ENCODE assay signal across 8 cellular contexts in genomic region chr2:165469417-165469816, GRCh38. TPM values are rescaled to one million over a fixed set of nuclear protein-coding genes. Genes with fewer than 3 reads are reported as not detected.
DNase-seq lines count a peak whose midpoint lies in the region; ATAC-seq, FAIRE-seq and TF ChIP-seq lines count a peak whose summit lies in the region.

TSS of gene CSRNP3 (plus strand) at chr2:165469698. CDS start at chr2:165595066, 125,368 bp downstream.

- peak; percentile 95 for DNase-seq in GM23338 (ENCODE audit: low spot score)
- DNase-seq in NCI-H748 treated with DMSO at 0.1 percent for 48 hours (lab: John Stamatoyannopoulos, UW), result peak; percentile 97
- peak in 1 of 2 experiments; percentile 33 for DNase-seq in H1 (ENCODE audit: low read depth in 1 of 2, low spot score in 2 of 2)
- peak; percentile 22 to 63 for DNase-seq in tibial artery
- no peak for DNase-seq in T-helper 17 cell
- no peak for DNase-seq in LoVo (ENCODE audit: low spot score)

- H3K4me1 ChIP-seq in GM23338 (ENCODE audit: insufficient read depth) (peaks cover 18% of the 10 kb centered on the region; the same call in 1 of the 2 replicates), H1 (replicated peaks in 1 of 4; ENCODE audit: control insufficient read depth in 3 of 4, insufficient read depth in 4 of 4, low read length in 3 of 4) (peaks cover 0 to 5% (median 0%) of the 10 kb centered on the region in 4 experiments; a peak in 2 of 7 replicates), liver (ENCODE audit: control insufficient read depth in 4 of 4, insufficient read depth in 4 of 4, low read length in 3 of 4) (peaks cover 0 to 5% (median 4%) of the 10 kb centered on the region in 4 donors), tibial artery (peaks cover 0 to 14% (median 0%) of the 10 kb centered on the region in 4 donors)

- H2AFZ ChIP-seq in GM23338, result peak within 1 kb of the TSS; percentile 1; the same call in 1 of the 2 replicates
- H2AFZ ChIP-seq in H1 (ENCODE audit: low read length), result peak within 1 kb of the TSS; percentile 91

- no peak within 1 kb of the TSS for H3K18ac ChIP-seq in H1 (ENCODE audit: extremely low read depth, low read length)

- no peak within 1 kb of the TSS for H3K56ac ChIP-seq in H1 (replicated peaks; ENCODE audit: insufficient read length, low read depth, low read length)

- H3K23me2 ChIP-seq in H1 (ENCODE audit: low read depth, low read length), result no peaks in the 10 kb centered on the region

- no peak within 1 kb of the TSS for H2BK15ac ChIP-seq in H1 (ENCODE audit: low read length)

- no peaks in the 10 kb centered on the region for H3F3A ChIP-seq in GM23338 (replicated peaks; ENCODE audit: low read depth)

- H3K9me3 Mint-ChIP-seq in GM23338, result no peaks in the 10 kb centered on the region

- peak within 1 kb of the TSS; percentile 69 for H4K5ac ChIP-seq in H1 (ENCODE audit: insufficient read length, low read depth, low read length)

- H3K4me3 ChIP-seq in GM23338 (peak within 1 kb of the TSS; percentile 52), H1 (ENCODE audit: extremely low read depth in 1 of 4, insufficient read depth in 2 of 4, low read depth in 3 of 4, low read length in 4 of 4) (peak within 1 kb of the TSS; percentile 38 to 80 (median 55)), liver (ENCODE audit: low read depth in 1 of 3, low read length in 3 of 3) (peak within 1 kb of the TSS; percentile 65 to 85 (median 73)), tibial artery (peak within 1 kb of the TSS; percentile 47 to 53)

- peak within 1 kb of the TSS; percentile 72 for H3K4me2 ChIP-seq in GM23338
- H3K4me2 ChIP-seq in H1 (ENCODE audit: insufficient read depth in 1 of 2, low read depth in 2 of 2, low read length in 2 of 2), result peak within 1 kb of the TSS; percentile 4 to 64; a peak in 3 of 4 replicates

- H3K9me3 ChIP-seq in H1 (ENCODE audit: insufficient read depth in 2 of 2, low read depth in 1 of 2, low read length in 1 of 2) (no peaks in the 10 kb centered on the region), liver (ENCODE audit: control insufficient read depth in 4 of 4, low read length in 3 of 4) (no peaks in the 10 kb centered on the region), tibial artery (no peaks in the 10 kb centered on the region), T-helper 17 cell (ENCODE audit: control insufficient read depth, low read length, poor library complexity, severe bottlenecking) (no peaks in the 10 kb centered on the region)

- no peaks in the 10 kb centered on the region for H3K36me3 ChIP-seq in GM23338 (ENCODE audit: insufficient read depth)
- no peaks in the 10 kb centered on the region for H3K36me3 ChIP-seq in H1 (ENCODE audit: control insufficient read depth in 2 of 4, insufficient read depth in 4 of 4, low read length in 3 of 4)
- no peaks in the 10 kb centered on the region for H3K36me3 ChIP-seq in liver (ENCODE audit: control insufficient read depth in 4 of 4, insufficient read depth in 3 of 4, low read depth in 1 of 4, low read length in 3 of 4)
- H3K36me3 ChIP-seq in tibial artery, result no peaks in the 10 kb centered on the region

- H3K14ac ChIP-seq in H1 (ENCODE audit: insufficient read length), result no peak within 1 kb of the TSS

- H3K9ac ChIP-seq in H1 (replicated peaks in 1 of 4; ENCODE audit: extremely low read depth in 1 of 4, low read depth in 3 of 4, low read length in 3 of 4) (peak within 1 kb of the TSS in 1 of 4 experiments; percentile 49; a peak in 2 of 7 replicates), liver (ENCODE audit: low read depth in 1 of 2, low read length in 2 of 2) (peak within 1 kb of the TSS in 1 of 2 donors; percentile 65)

- H3K79me2 ChIP-seq in GM23338 (replicated peaks; ENCODE audit: insufficient read depth) (no peaks in the 10 kb centered on the region), H1 (ENCODE audit: control insufficient read depth in 1 of 2, insufficient read depth in 2 of 2, low read length in 2 of 2) (peaks cover 0 to 11% of the 10 kb centered on the region in 2 experiments; a peak in 2 of 4 replicates)

- H3K27ac Mint-ChIP-seq in GM23338 (peak within 1 kb of the TSS; percentile 93), T-helper 17 cell (no peak within 1 kb of the TSS)

- H4K20me1 ChIP-seq in GM23338 (replicated peaks; ENCODE audit: insufficient read depth), result no peaks in the 10 kb centered on the region
- no peaks in the 10 kb centered on the region for H4K20me1 ChIP-seq in H1 (replicated peaks in 1 of 2; ENCODE audit: control insufficient read depth in 1 of 2, insufficient read depth in 2 of 2, low read length in 2 of 2)

- intact Hi-C loops in tibial artery (cut with DNase I; ENCODE audit: low total_unique reads), result no loop called here

- peaks cover 2% of the 10 kb centered on the region for H3K27me3 Mint-ChIP-seq in GM23338 (ENCODE audit: insufficient read depth, low read depth, poor library complexity)
- H3K27me3 Mint-ChIP-seq in T-helper 17 cell, result peaks cover 7% of the 10 kb centered on the region

- no peak within 1 kb of the TSS for H2AK5ac ChIP-seq in H1 (ENCODE audit: low read depth, low read length)

- TF ChIP-seq RAD21 in H1 (IDR thresholded peaks at IDR 0.05 in 1 of 2, conservative IDR thresholded peaks at IDR 0.05 in 1 of 2; ENCODE audit: low read depth in 2 of 2, low read length in 2 of 2) (peak in 1 of 2 experiments; percentile 30; a peak in 2 of 4 replicates), liver (IDR thresholded peaks at IDR 0.05) (peak; percentile 30 to 53)

- ATAC-seq in GM23338 (peak; percentile 100), HG02870 (IDR thresholded peaks at IDR 0.05; ENCODE audit: unreplicated experiment) (no peak), T-helper 17 cell (no peak)

- TF ChIP-seq EP300 in H1 (IDR thresholded peaks at IDR 0.05; ENCODE audit: borderline replicate concordance in 1 of 2, low read depth in 2 of 2, low read length in 2 of 2), result no peak

- FAIRE-seq in H1 (lab: Jason Lieb, UNC), result peak; percentile 99

- H3K79me1 ChIP-seq in H1 (ENCODE audit: low read depth, low read length), result no peaks in the 10 kb centered on the region

- no peak within 1 kb of the TSS for H2BK5ac ChIP-seq in H1 (ENCODE audit: low read depth, low read length)

- H3K4me1 Mint-ChIP-seq in GM23338, result peaks cover 33% of the 10 kb centered on the region
- H3K4me1 Mint-ChIP-seq in T-helper 17 cell, result peaks cover 2% of the 10 kb centered on the region

- H3K27me3 ChIP-seq in GM23338 (ENCODE audit: insufficient read depth), result no peaks in the 10 kb centered on the region
- no peaks in the 10 kb centered on the region for H3K27me3 ChIP-seq in H1 (replicated peaks in 1 of 4; ENCODE audit: control insufficient read depth in 3 of 4, extremely low read depth in 1 of 4, insufficient read depth in 3 of 4, low read length in 3 of 4)
- no peaks in the 10 kb centered on the region for H3K27me3 ChIP-seq in liver (ENCODE audit: control insufficient read depth in 4 of 4, insufficient read depth in 4 of 4, low read length in 3 of 4)
- no peaks in the 10 kb centered on the region for H3K27me3 ChIP-seq in tibial artery

- POLR2A ChIA-PET in H1 (lab: Charles Lee; ENCODE audit: partially characterized antibody), result interaction anchor here (0.7 to 1.1 kb wide), 2 partner anchors 171 to 222 kb away, joined by 3 read pairs; no protein-coding TSS in a partner anchor

- 3% methylated on average over 8 of the region's 8 CpGs; no CpG with 5 or more reads in 1 of the 2 experiments for WGBS in H1 (ENCODE audit: extremely low coverage in 1 of 2, insufficient coverage in 1 of 2, insufficient read length in 1 of 2, insufficient replicate concordance in 2 of 2, low coverage in 1 of 2, low lambda C conversion rate in 2 of 2, missing lambda C conversion rate in 1 of 2), 2 experiments
- WGBS in liver, result 10% methylated on average over 8 of the region's 8 CpGs

- TF ChIP-seq POLR2A in H1 (IDR thresholded peaks at IDR 0.05; ENCODE audit: control extremely low read depth in 1 of 2, low read depth in 2 of 2, low read length in 2 of 2), result no peak; a peak in 1 of 3 replicates

- H2BK12ac ChIP-seq in H1 (ENCODE audit: low read depth, low read length), result no peak within 1 kb of the TSS

- no peak within 1 kb of the TSS for H2BK120ac ChIP-seq in H1 (replicated peaks; ENCODE audit: low read depth, low read length)

- H3K27ac ChIP-seq in GM23338 (ENCODE audit: low read depth), result no peak within 1 kb of the TSS
- no peak within 1 kb of the TSS for H3K27ac ChIP-seq in H1 (ENCODE audit: low read depth, low read length)
- H3K27ac ChIP-seq in liver (ENCODE audit: low read depth in 1 of 2, low read length in 2 of 2), result no peak within 1 kb of the TSS
- H3K27ac ChIP-seq in tibial artery, result no peak within 1 kb of the TSS

- H3K9me2 ChIP-seq in GM23338 (ENCODE audit: insufficient read depth), result no peaks in the 10 kb centered on the region

- CTCF ChIA-PET in H1 (lab: Charles Lee; ENCODE audit: partially characterized antibody), result interaction anchor here (0.6 to 1.5 kb wide), 5 partner anchors 15 to 470 kb away, joined by 3 to 4 read pairs (median 3); no protein-coding TSS in a partner anchor

- H4K91ac ChIP-seq in H1 (replicated peaks; ENCODE audit: insufficient read length, low read length), result no peak within 1 kb of the TSS

- no peak within 1 kb of the TSS for H2BK20ac ChIP-seq in H1 (ENCODE audit: low read length)

- H3K36me3 Mint-ChIP-seq in GM23338 (ENCODE audit: low read depth), result no peaks in the 10 kb centered on the region
- H3K36me3 Mint-ChIP-seq in T-helper 17 cell (ENCODE audit: low read depth), result no peaks in the 10 kb centered on the region

- TF ChIP-seq CTCF in GM23338 (conservative IDR thresholded peaks at IDR 0.05; ENCODE audit: low read depth in 2 of 2) (no peak), H1 (IDR thresholded peaks at IDR 0.05; ENCODE audit: control extremely low read depth in 1 of 3, insufficient read depth in 1 of 3, low read depth in 1 of 3, low read length in 3 of 3) (peak in 1 of 3 experiments; percentile 13; a peak in 1 of 4 replicates), liver (IDR thresholded peaks at IDR 0.05; ENCODE audit: low read depth, low read length, missing input control) (no peak), tibial artery (IDR thresholded peaks at IDR 0.05) (no peak)

- H3K23ac ChIP-seq in H1 (ENCODE audit: insufficient read length), result no peak within 1 kb of the TSS

- H4K8ac ChIP-seq in H1 (ENCODE audit: extremely low read depth, insufficient read depth, low read length), result no peak within 1 kb of the TSS

- H3K4me3 Mint-ChIP-seq in GM23338, result peak within 1 kb of the TSS; percentile 83
- no peak within 1 kb of the TSS for H3K4me3 Mint-ChIP-seq in T-helper 17 cell

- no peak within 1 kb of the TSS for H3K4ac ChIP-seq in H1 (replicated peaks; ENCODE audit: insufficient read length, low read depth, low read length)

RNA-seq across cellular contexts. Expression of gene CSRNP3, which starts in this region (rescaled TPM):
- total RNA-seq in GM23338 (2014; rRNA removed; shearing (Covaris generic)), result 3.0 and 3.8 TPM in 2 replicates
- 6.8 and 7.2 TPM in 2 replicates for polyA plus RNA-seq in GM23338 (2016; fragmentation: Nextera tagmentation; extraction: Ambion mirVana)
- total RNA-seq in H1 (2021; fragmentation: NEBNext Ultra II Directional; extraction: Animal tissue kit (Norgen Biotek cat#: 25700)), result 6.5 and 6.7 TPM in 2 replicates
- 0.61 and 1.3 TPM in 2 replicates for polyA plus RNA-seq in H1 (2011; rRNA removed)
- 1.4 TPM for polyA plus RNA-seq in H1 (2011; cell fraction: cytosol; rRNA removed)
- polyA plus RNA-seq in H1 (2011; cell fraction: nucleus; rRNA removed), result 1.8 TPM
- polyA plus RNA-seq in H1 (2012, experiment 1 of 2), result 2.5 to 5.8 TPM (median 2.7 TPM) in 4 replicates
- 5.9 TPM for polyA plus RNA-seq in H1 (2012, experiment 2 of 2)
- 3.0 TPM for polyA plus RNA-seq in H1 (2013, experiment 1 of 2)
- polyA plus RNA-seq in H1 (2013, experiment 2 of 2), result 2.1 TPM
- 12.1 and 13.0 TPM in 2 replicates for polyA minus RNA-seq in H1 (2011; rRNA and poly(A)+ RNA removed)
- polyA minus RNA-seq in H1 (2011; cell fraction: cytosol; rRNA and poly(A)+ RNA removed), result 1.1 TPM
- polyA minus RNA-seq in H1 (2011; cell fraction: nucleus; rRNA and poly(A)+ RNA removed), result 17.9 TPM
- total RNA-seq in liver, result 1 to 10 TPM; 2.2 TPM
- polyA plus RNA-seq in liver, result 1 to 10 TPM in 1 of 2 donors, under 1 TPM in 1; 0.18 to 1.8 TPM
- not detected for total RNA-seq in T-helper 17 cell

Comparison
In these comparisons a context has a peak if more than half of its experiments do, and no peak if none do; other contexts are left out.
1. DNase-seq: peak in GM23338 (single experiment), NCI-H748 treated with DMSO at 0.1 percent for 48 hours (single experiment) and tibial artery (2 of 2); none in T-helper 17 cell (0 of 3) and LoVo (single experiment).
2. Peak in every context shown above with its lines, with median percentiles within 50 percentile points of each other: H3K4me3 ChIP-seq.